ENCODE assay signal across 17 cellular contexts in genomic region chr13:87893982-87894527, GRCh38.
"Had no signal": no experiment of that assay in that cellular context is flagged by ENCODE, and none has a peak within 500 bp of the region (broad histone marks: within the 10 kb centered on the region; RNA-seq: fewer than 3 reads in every experiment).

No MANE protein-coding gene starts in this region.

- H3K27ac ChIP-seq: adrenal gland, neural progenitor cell, ovary, testis had no signal

- H3K4me1 Mint-ChIP-seq: neural progenitor cell had no signal

- H3K4me3 ChIP-seq: adrenal gland, neural progenitor cell, ovary, testis had no signal

- H3K36me3 ChIP-seq: adrenal gland, neural progenitor cell, ovary had no signal

- H3K9me3 Mint-ChIP-seq: dendritic cell treated with granulocyte-macrophage colony-stimulating factor and Interleukin-4, amounts not matched to agents 40 ng/mL and 50 ng/mL, for 4 days had no signal

- H3K27me3 Mint-ChIP-seq: stimulated activated naive CD8-positive, alpha-beta T cell treated with anti-CD3 and anti-CD28 coated beads, Interleukin-15, Interleukin-2, amounts not matched to agents 100 ng/mL and 50 ng/mL, for 24 hours had no signal

- ATAC-seq: WTC11 had no signal

- DNase-seq: activated CD4-positive, alpha-beta T cell treated with anti-CD3 and anti-CD28 coated beads for 48 hours; activated naive CD4-positive, alpha-beta T cell treated with anti-CD3 and anti-CD28 coated beads, Interleukin-2, amount 50 U/mL, for 16 hours; adrenal gland; cerebellar nuclear complex; erythroblast; hippocampal formation; midbrain; ovary; stimulated activated CD4-positive, alpha-beta T cell treated with anti-CD3 and anti-CD28 coated beads, Interleukin-12 subunit alpha, Interleukin-12 subunit beta, amount 100 ng/mL, for 4 hours; stimulated activated CD4-positive, alpha-beta T cell treated with anti-CD3 and anti-CD28 coated beads, Interleukin-2, amount 100 ng/mL, for 48 hours; testis had no signal

- H3K4me3 Mint-ChIP-seq: brain; dendritic cell treated with granulocyte-macrophage colony-stimulating factor and Interleukin-4, amounts not matched to agents 40 ng/mL and 50 ng/mL, for 4 days; neural progenitor cell; stimulated activated naive CD8-positive, alpha-beta T cell treated with anti-CD3 and anti-CD28 coated beads, Interleukin-15, Interleukin-2, amounts not matched to agents 100 ng/mL and 50 ng/mL, for 24 hours; WTC11 had no signal

- H3K27me3 ChIP-seq: adrenal gland, neural progenitor cell, ovary, testis had no signal

- H3K27ac Mint-ChIP-seq: activated T-helper 2 cell treated with anti-CD3 and anti-CD28 coated beads, Interferon-gamma antibody, Interleukin-2, Interleukin-4, amounts not matched to agents 10 μg/mL and 5 μg/mL and 100 μg/mL, durations not matched to agents 14 hours and 24 hours and 36 hours; brain; dendritic cell treated with granulocyte-macrophage colony-stimulating factor and Interleukin-4, amounts not matched to agents 40 ng/mL and 50 ng/mL, for 4 days; neural progenitor cell; stimulated activated naive CD8-positive, alpha-beta T cell treated with anti-CD3 and anti-CD28 coated beads, Interleukin-15, Interleukin-2, amounts not matched to agents 100 ng/mL and 50 ng/mL, for 24 hours; WTC11 had no signal

- H3K4me1 ChIP-seq: adrenal gland, neural progenitor cell, testis had no signal

- H3K9me3 ChIP-seq: adrenal gland, ovary, testis had no signal

- H3K36me3 Mint-ChIP-seq: brain, neural progenitor cell, WTC11 had no signal
